12 cellular contexts compared by ENCODE assay signal in the genomic region with DNA sequence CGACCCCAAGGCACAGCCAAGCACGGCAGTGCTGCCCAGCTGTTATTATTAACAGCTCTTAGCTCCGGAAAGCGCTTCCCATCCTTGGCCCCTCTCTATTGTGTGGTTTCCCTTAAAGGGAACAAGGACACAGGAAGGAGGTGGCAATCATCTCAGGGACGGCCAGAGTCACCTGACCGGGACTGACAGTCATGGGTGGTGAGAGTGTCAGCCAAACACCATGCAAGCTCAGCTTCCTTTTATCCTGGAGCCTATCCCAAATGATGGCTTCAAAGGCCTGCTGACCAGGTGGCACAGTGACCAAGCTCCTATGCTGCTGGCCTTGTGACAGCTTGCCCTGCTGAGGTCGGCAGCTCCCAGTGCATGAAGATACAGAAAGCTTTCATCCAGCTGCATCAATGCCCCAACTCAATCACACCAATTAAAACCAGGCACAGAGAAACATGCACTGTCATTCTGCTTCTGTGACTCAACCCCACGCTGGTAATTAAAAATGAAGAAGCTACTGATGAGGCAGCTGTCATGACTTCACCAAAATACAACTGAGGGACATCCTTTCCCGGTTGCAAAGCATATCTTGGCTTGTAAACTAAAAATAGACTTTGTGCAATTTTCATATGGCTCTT. TPM values are rescaled to one million over a fixed set of nuclear protein-coding genes. Genes with fewer than 3 reads are reported as not detected.
DNase-seq lines count a peak whose midpoint lies in the region; ATAC-seq, FAIRE-seq and TF ChIP-seq lines count a peak whose summit lies in the region.
"Had no signal": no experiment of that assay in that cellular context is flagged by ENCODE, and none has a peak within 500 bp of the region (broad histone marks: within the 10 kb centered on the region; RNA-seq: fewer than 3 reads in every experiment).

No MANE protein-coding gene starts in this region.

- no peak for TF ChIP-seq POLR2A in right lobe of liver (IDR thresholded peaks at IDR 0.05)

- peak; percentile 37 to 58 (median 48) for ATAC-seq in right lobe of liver

- H3K4me1 Mint-ChIP-seq in T-helper 2 cell treated with Interferon-gamma antibody and Interleukin-4, amounts not matched to agents 5 μg/mL and 100 μg/mL, for 36 hours (ENCODE audit: low read depth) = peaks cover 13% of the 10 kb centered on the region
- H3K4me1 Mint-ChIP-seq: central memory CD8-positive, alpha-beta T cell had no signal

- H3K36me3 ChIP-seq in right lobe of liver = no peaks in the 10 kb centered on the region

- H3K9me3 ChIP-seq in right lobe of liver = no peaks in the 10 kb centered on the region

- peak; percentile 60 for DNase-seq in AG08395 (ENCODE audit: low spot score)
- DNase-seq in HT1080 (ENCODE audit: low read depth) = peak; percentile 27
- peak; percentile 26 for DNase-seq in cerebellar cortex (ENCODE audit: low spot score)
- peak; percentile 62 to 86 (median 81) for DNase-seq in right lobe of liver
- no peak for DNase-seq in activated gamma-delta T cell treated with Interleukin-2 at 50 U/mL for 16 hours
- DNase-seq in HK-2 (ENCODE audit: unreplicated experiment) = no peak
- DNase-seq in HTR-8/SVneo (ENCODE audit: insufficient read length, low spot score) = no peak
- DNase-seq in T-helper 2 cell treated with Interferon-gamma antibody and Interleukin-4, amounts not matched to agents 5 μg/mL and 100 μg/mL, for 36 hours (ENCODE audit: low spot score) = no peak
- DNase-seq: Calu3, left cardiac atrium, NCI-H146 had no signal

- no peaks in the 10 kb centered on the region for H3K27me3 Mint-ChIP-seq in T-helper 2 cell treated with Interferon-gamma antibody and Interleukin-4, amounts not matched to agents 5 μg/mL and 100 μg/mL, for 36 hours (ENCODE audit: low read depth)

- no peak overlapping the region for H3K4me3 Mint-ChIP-seq in T-helper 2 cell treated with Interferon-gamma antibody and Interleukin-4, amounts not matched to agents 5 μg/mL and 100 μg/mL, for 36 hours
- H3K4me3 Mint-ChIP-seq: central memory CD8-positive, alpha-beta T cell had no signal

- WGBS in right lobe of liver (ENCODE audit: insufficient coverage, low coverage, low lambda C conversion rate, missing lambda C conversion rate) = 20% methylated on average over 8 of the region's 9 CpGs

- peak overlapping the region; percentile 37 to 98 (median 92) for H3K27ac ChIP-seq in right lobe of liver

- H3K4me1 ChIP-seq in right lobe of liver = peaks cover 0 to 71% (median 30%) of the 10 kb centered on the region in 4 donors

- intact Hi-C loops in right lobe of liver (cut with DNase I) = no loop called here

- H3K27ac Mint-ChIP-seq in T-helper 2 cell treated with Interferon-gamma antibody and Interleukin-4, amounts not matched to agents 5 μg/mL and 100 μg/mL, for 36 hours = no peak overlapping the region

- H3K27me3 ChIP-seq in right lobe of liver = no peaks in the 10 kb centered on the region

- FAIRE-seq in HTR-8/SVneo (lab: Jason Lieb, UNC) = no peak

- H3K36me3 Mint-ChIP-seq in T-helper 2 cell treated with Interferon-gamma antibody and Interleukin-4, amounts not matched to agents 5 μg/mL and 100 μg/mL, for 36 hours (ENCODE audit: low read depth) = no peaks in the 10 kb centered on the region

- H3K9me3 Mint-ChIP-seq in T-helper 2 cell treated with Interferon-gamma antibody and Interleukin-4, amounts not matched to agents 5 μg/mL and 100 μg/mL, for 36 hours = no peaks in the 10 kb centered on the region
- H3K9me3 Mint-ChIP-seq: central memory CD8-positive, alpha-beta T cell had no signal

- no peak for TF ChIP-seq CTCF in right lobe of liver (IDR thresholded peaks at IDR 0.05)

- no peak overlapping the region for H3K4me3 ChIP-seq in right lobe of liver

RNA-seq across cellular contexts. Expression of a gene that starts 34.1 kb away (rescaled TPM):
- 15.1 and 19.8 TPM in 2 replicates for total RNA-seq in HT1080 (2014; rRNA removed; shearing (Covaris generic))
- 35.5 and 37.6 TPM in 2 replicates for polyA plus RNA-seq in HT1080 (2015; cell fraction: cytosol; rRNA removed)
- polyA plus RNA-seq in HT1080 (2015; cell fraction: nucleus; rRNA removed) = 35.8 and 37.1 TPM in 2 replicates
- total RNA-seq in right lobe of liver = 100 to 1,000 TPM; 165 to 218 (median 207) TPM

Comparison
In these comparisons a context has a peak if more than half of its experiments do, and no peak if none do; other contexts are left out.
1. DNase-seq: peak in AG08395 (single experiment), HT1080 (single experiment), cerebellar cortex (single experiment) and right lobe of liver (3 of 3); none in activated gamma-delta T cell treated with Interleukin-2 at 50 U/mL for 16 hours (single experiment), HK-2 (single experiment), HTR-8/SVneo (single experiment) and T-helper 2 cell treated with Interferon-gamma antibody and Interleukin-4, amounts not matched to agents 5 μg/mL and 100 μg/mL, for 36 hours (single experiment).